22 cellular contexts compared by ENCODE assay signal in the genomic region with DNA sequence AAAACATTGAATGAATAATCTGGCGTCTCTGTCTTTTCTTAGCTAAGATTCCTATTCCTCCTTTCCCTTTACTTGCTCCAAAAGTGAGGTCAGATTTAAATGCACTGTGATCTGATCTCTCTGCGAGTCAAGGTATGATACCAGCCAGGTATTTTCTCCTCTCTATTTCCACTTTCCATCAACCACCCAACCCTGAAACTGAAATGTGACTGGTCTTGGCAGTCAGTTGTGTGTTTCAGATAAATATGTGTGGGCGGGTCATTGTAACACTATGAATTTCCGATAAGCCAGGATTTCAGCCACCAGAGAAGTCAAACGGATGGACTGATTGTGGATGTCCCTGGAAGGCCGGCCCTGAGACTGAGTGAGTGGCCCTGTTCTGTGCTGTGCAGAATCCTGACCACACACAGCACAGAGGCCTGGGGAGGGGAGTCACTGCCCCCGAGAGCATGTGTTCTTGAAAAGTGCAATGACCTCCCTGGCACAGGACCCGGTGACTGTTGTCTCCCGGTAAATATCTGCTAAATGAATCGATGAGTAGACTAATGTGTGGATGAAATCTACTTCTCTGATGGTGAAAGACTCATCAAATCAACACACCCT.
"Had no signal": no experiment of that assay in that cellular context is flagged by ENCODE, and none has a peak within 500 bp of the region (broad histone marks: within the 10 kb centered on the region; RNA-seq: fewer than 3 reads in every experiment).

No MANE protein-coding gene starts in this region.

- H3K4me1 ChIP-seq: SJCRH30 had no signal

- H3K36me3 ChIP-seq: MG63, SJCRH30 had no signal

- H3K27ac ChIP-seq: HL-60, RWPE1, SJCRH30 had no signal

- H3K9me3 ChIP-seq: MG63, SJCRH30 had no signal

- FAIRE-seq: HTR-8/SVneo had no signal

- H3K27me3 ChIP-seq: MG63, SJCRH30 had no signal

- H3K4me3 ChIP-seq: MG63, SJCRH30 had no signal

- DNase-seq: KBM-7, MG63, NCI-H1092, NCI-H1105 treated with DMSO at 0.1 percent for 48 hours, NCI-H1417 treated with DMSO at 0.1 percent for 48 hours, NCI-H146, NCI-H1694 treated with DMSO at 0.1 percent for 48 hours, NCI-H1930, NCI-H2081, NCI-H2171, NCI-H345, NCI-H446 treated with DMSO at 0.1 percent for 48 hours, NCI-H510A treated with DMSO at 0.1 percent for 48 hours, NCI-H526, PC-3, SHP77 treated with DMSO at 0.1 percent for 48 hours, SJCRH30 had no signal

- ATAC-seq: Panc1, PC-3, SK-N-SH treated with all-trans-retinoic acid at 6 μM for 48 hours had no signal
